In the genomic region with DNA sequence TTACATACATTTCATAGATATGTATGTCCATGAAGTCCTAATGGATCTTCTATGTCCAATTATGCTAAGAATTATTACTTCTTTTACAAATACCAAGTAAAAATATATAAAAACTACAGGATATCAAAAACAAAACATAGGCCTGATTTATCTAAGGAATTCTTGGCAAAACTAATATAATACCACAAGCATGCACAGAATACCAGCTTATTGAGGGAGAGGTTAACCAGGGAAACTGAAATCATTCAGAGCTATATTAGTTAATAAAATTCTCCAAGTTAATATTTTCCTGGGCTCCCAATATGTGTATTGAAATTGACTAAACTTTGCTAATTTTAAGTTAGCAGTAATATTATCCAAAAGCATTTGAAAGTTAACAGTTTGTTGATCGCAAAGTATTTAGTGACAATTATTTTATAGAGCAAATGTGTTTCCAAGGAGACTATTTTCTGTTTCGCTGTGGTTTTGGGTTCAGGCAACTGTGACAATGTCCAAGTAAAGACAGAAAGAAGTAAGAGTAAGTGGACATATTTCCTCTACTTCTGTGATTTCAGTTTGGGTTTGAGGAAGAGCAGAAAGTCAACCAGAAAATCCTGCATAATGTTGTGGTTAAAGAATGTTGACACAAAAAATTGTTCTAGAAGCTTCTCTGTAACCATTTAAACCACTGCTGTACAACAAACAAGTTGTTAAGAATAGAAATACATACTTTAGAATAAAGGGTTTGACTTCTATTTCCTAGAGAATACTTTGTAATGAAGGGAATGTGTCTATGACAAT, we compare ENCODE assay signal across 30 cellular contexts.
DNase-seq lines count a peak whose midpoint lies in the region; ATAC-seq and TF ChIP-seq lines count a peak whose summit lies in the region.
"Had no signal": no experiment of that assay in that cellular context is flagged by ENCODE, and none has a peak within 500 bp of the region (broad histone marks: within the 10 kb centered on the region; RNA-seq: fewer than 3 reads in every experiment).

No MANE protein-coding gene starts in this region.

- no peak for ATAC-seq in GM21515 (IDR thresholded peaks at IDR 0.05; ENCODE audit: unreplicated experiment)
- ATAC-seq in HG03108 (IDR thresholded peaks at IDR 0.05; ENCODE audit: unreplicated experiment): no peak
- ATAC-seq: lower lobe of right lung; naive thymus-derived CD8-positive, alpha-beta T cell; psoas muscle; T-helper 17 cell had no signal

- no peak for TF ChIP-seq CTCF in choroid plexus epithelial cell (conservative IDR thresholded peaks at IDR 0.05; ENCODE audit: low read depth, low read length)

- DNase-seq in NOMO-1 treated with DMSO at 0.1 percent for 48 hours (lab: John Stamatoyannopoulos, UW; ENCODE audit: unreplicated experiment): peak; percentile 19
- DNase-seq in NOMO-1 treated with dmso at 0.1 percent for 144 hours (lab: John Stamatoyannopoulos, UW; ENCODE audit: unreplicated experiment): no peak
- peak; percentile 70 for DNase-seq in choroid plexus epithelial cell (ENCODE audit: low read depth)
- peak; percentile 42 for DNase-seq in kidney glomerular epithelial cell (lab: John Stamatoyannopoulos, UW)
- no peak for DNase-seq in caudate nucleus (lab: John Stamatoyannopoulos, UW)
- no peak for DNase-seq in DMS79 (lab: John Stamatoyannopoulos, UW)
- DNase-seq: 8988T; activated CD4-positive, alpha-beta memory T cell treated with anti-CD3 and anti-CD28 coated beads for 36 hours; activated CD8-positive, alpha-beta memory T cell treated with anti-CD3 and anti-CD28 coated beads, Interleukin-2, amount 50 U/mL, for 4 hours; activated naive CD4-positive, alpha-beta T cell treated with Interleukin-2 at 50 U/mL for 16 hours; DND-41; effector memory CD4-positive, alpha-beta T cell; foreskin melanocyte; KG1; lower lobe of right lung; MM.1S; naive thymus-derived CD8-positive, alpha-beta T cell; NCI-H1417 treated with DMSO at 0.1 percent for 48 hours; NCI-H2029 treated with DMSO at 0.1 percent for 48 hours; NCI-H526; psoas muscle; Right ventricle myocardium superior; stimulated activated CD4-positive, alpha-beta T cell treated with anti-CD3 and anti-CD28 coated beads, Interleukin-15, amount 100 ng/mL, for 24 hours; stimulated activated CD4-positive, alpha-beta T cell treated with anti-CD3 and anti-CD28 coated beads, Interleukin-4, amount 100 ng/mL, for 4 hours; T-helper 17 cell; upper lobe of left lung had no signal

- H3K4me3 ChIP-seq in choroid plexus epithelial cell (ENCODE audit: low read depth, low read length): no peak overlapping the region
- H3K4me3 ChIP-seq: breast epithelium, lower lobe of right lung, psoas muscle, upper lobe of left lung had no signal

- no peak overlapping the region for H3K27ac ChIP-seq in caudate nucleus (ENCODE audit: low read depth, low read length)
- H3K27ac ChIP-seq: breast epithelium, epithelial cell of prostate, lower lobe of right lung, psoas muscle, upper lobe of left lung had no signal

Comparison
In these comparisons a context has a peak if more than half of its experiments do, and no peak if none do; other contexts are left out.
1. DNase-seq: peak in NOMO-1 treated with DMSO at 0.1 percent for 48 hours (single experiment), choroid plexus epithelial cell (single experiment) and kidney glomerular epithelial cell (single experiment); none in NOMO-1 treated with dmso at 0.1 percent for 144 hours (single experiment), caudate nucleus (0 of 61) and DMS79 (single experiment).